In genomic region chr19:34351382-34351802, GRCh38 we compare ENCODE assay signal across 12 cellular contexts. TPM values are rescaled to one million over a fixed set of nuclear protein-coding genes. Genes with fewer than 3 reads are reported as not detected.
DNase-seq lines count a peak whose midpoint lies in the region; ATAC-seq lines count a peak whose summit lies in the region.
"Had no signal": no experiment of that assay in that cellular context is flagged by ENCODE, and none has a peak within 500 bp of the region (broad histone marks: within the 10 kb centered on the region; RNA-seq: fewer than 3 reads in every experiment).

No MANE protein-coding gene starts in this region.

- H3K4me1 Mint-ChIP-seq in central memory CD8-positive, alpha-beta T cell: peaks cover 22% of the 10 kb centered on the region

- H3K27ac Mint-ChIP-seq in central memory CD8-positive, alpha-beta T cell (ENCODE audit: low read depth): no peak overlapping the region

- H3K4me3 Mint-ChIP-seq in central memory CD8-positive, alpha-beta T cell: peak overlapping the region; percentile 36

- H3K36me3 Mint-ChIP-seq in central memory CD8-positive, alpha-beta T cell (ENCODE audit: insufficient read depth): peaks cover 4% of the 10 kb centered on the region

- peak; percentile 45 for DNase-seq in A172 (ENCODE audit: low spot score)
- DNase-seq in G401 (ENCODE audit: low spot score): peak; percentile 69
- peak; percentile 22 for DNase-seq in M059J (ENCODE audit: low read depth)
- DNase-seq in central memory CD8-positive, alpha-beta T cell (ENCODE audit: low spot score in 2 of 2): no peak
- no peak for DNase-seq in NCI-H1105 treated with DMSO at 0.1 percent for 48 hours (lab: John Stamatoyannopoulos, UW)
- no peak for DNase-seq in SHP77 treated with DMSO at 0.1 percent for 48 hours (lab: John Stamatoyannopoulos, UW)
- DNase-seq in H7: no peak
- DNase-seq: Caco-2, IMR-90, NCI-H446 had no signal

- in situ Hi-C loops in G401 (cut with HindIII; ENCODE audit: low sequenced_read_pairs): no loop called here

- H3K27me3 Mint-ChIP-seq in central memory CD8-positive, alpha-beta T cell: no peaks in the 10 kb centered on the region

- no peaks in the 10 kb centered on the region for H3K9me3 Mint-ChIP-seq in central memory CD8-positive, alpha-beta T cell

- H3K36me3 ChIP-seq in H7 (replicated peaks; ENCODE audit: control insufficient read depth, insufficient read depth, low read length): peaks cover 5% of the 10 kb centered on the region

- H3K27me3 ChIP-seq in H7 (ENCODE audit: control insufficient read depth, insufficient read depth, low read length): no peaks in the 10 kb centered on the region

- peak; percentile 16 for ATAC-seq in central memory CD8-positive, alpha-beta T cell (replicated peaks; ENCODE audit: extremely low read depth, poor library complexity, severe bottlenecking)
- ATAC-seq in HG03045 (IDR thresholded peaks at IDR 0.05; ENCODE audit: unreplicated experiment): no peak

- no peak overlapping the region for H3K4me3 ChIP-seq in H7 (ENCODE audit: insufficient read depth, low read depth, low read length)
- H3K4me3 ChIP-seq: smooth muscle cell had no signal

RNA-seq across cellular contexts. Expression of gene GPI, which starts 13.6 kb away (rescaled TPM):
- 179 and 185 TPM in 2 replicates for total RNA-seq in A172 (2014; rRNA removed; shearing (Covaris generic))
- 216 TPM in 2 replicates for total RNA-seq in G401 (2014; rRNA removed; shearing (Covaris generic))
- total RNA-seq in M059J (2014; rRNA removed; shearing (Covaris generic)): 175 and 224 TPM in 2 replicates
- 192 and 212 TPM in 2 replicates for total RNA-seq in H7 (2014; rRNA removed; shearing (Covaris generic))

RNA-seq across cellular contexts. Expression of gene PDCD2L, which starts 52.8 kb away (rescaled TPM):
- total RNA-seq in A172 (2014; rRNA removed; shearing (Covaris generic)): 30.8 and 42.1 TPM in 2 replicates
- 33.5 and 40.5 TPM in 2 replicates for total RNA-seq in G401 (2014; rRNA removed; shearing (Covaris generic))
- 24.4 and 24.6 TPM in 2 replicates for total RNA-seq in M059J (2014; rRNA removed; shearing (Covaris generic))
- 50.8 and 64.0 TPM in 2 replicates for total RNA-seq in H7 (2014; rRNA removed; shearing (Covaris generic))

Comparison
In these comparisons a context has a peak if more than half of its experiments do, and no peak if none do; other contexts are left out.
1. DNase-seq: peak in A172 (single experiment), G401 (single experiment) and M059J (single experiment); none in central memory CD8-positive, alpha-beta T cell (0 of 2), NCI-H1105 treated with DMSO at 0.1 percent for 48 hours (single experiment), SHP77 treated with DMSO at 0.1 percent for 48 hours (single experiment) and H7 (single experiment).